Comparison of ENCODE assay signal across 7 cellular contexts in genomic region chr2:11405074-11405406, GRCh38.
DNase-seq lines count a peak whose midpoint lies in the region; ATAC-seq and TF ChIP-seq lines count a peak whose summit lies in the region.
"Not testable (repeated sequence)": the region's sequence is repeated elsewhere in the genome, so short reads cannot be mapped to it uniquely, and the experiment has no call there.

No MANE protein-coding gene starts in this region.

- H3K27me3 ChIP-seq in ascending aorta; dorsolateral prefrontal cortex; heart right ventricle; mesenchymal stem cell (ENCODE audit: control insufficient read depth in 1 of 2, insufficient read depth in 1 of 2, low read length in 2 of 2); sigmoid colon; spleen (replicated peaks in 1 of 7); tibial artery: not testable (repeated sequence)

- not testable (repeated sequence) for H2BK5ac ChIP-seq in mesenchymal stem cell (ENCODE audit: low read depth, low read length, poor library complexity, severe bottlenecking)

- H3K9ac ChIP-seq in mesenchymal stem cell (ENCODE audit: low read length), result not testable (repeated sequence)

- not testable (repeated sequence) for H3K4ac ChIP-seq in mesenchymal stem cell (ENCODE audit: low read depth in 1 of 2, low read length in 2 of 2)

- not testable (repeated sequence) for TF ChIP-seq EP300 in sigmoid colon (IDR thresholded peaks at IDR 0.05)

- H3K18ac ChIP-seq in mesenchymal stem cell (ENCODE audit: low read depth in 1 of 2, low read length in 2 of 2), result not testable (repeated sequence)

- not testable (repeated sequence) for H3K4me2 ChIP-seq in mesenchymal stem cell (ENCODE audit: low read length, poor library complexity, severe bottlenecking)

- not testable (repeated sequence) for TF ChIP-seq POLR2A in sigmoid colon (IDR thresholded peaks at IDR 0.05); spleen (IDR thresholded peaks at IDR 0.05)

- H3K79me1 ChIP-seq in mesenchymal stem cell (replicated peaks; ENCODE audit: low read length, poor library complexity, severe bottlenecking), result not testable (repeated sequence)

- not testable (repeated sequence) for H2AK5ac ChIP-seq in mesenchymal stem cell (ENCODE audit: low read length, severe bottlenecking)

- H3K14ac ChIP-seq in mesenchymal stem cell (ENCODE audit: low read length in 2 of 2), result not testable (repeated sequence)

- H3K4me3 ChIP-seq in ascending aorta; dorsolateral prefrontal cortex; heart right ventricle; mesenchymal stem cell (ENCODE audit: insufficient read depth in 1 of 2, low read depth in 1 of 2, low read length in 2 of 2); sigmoid colon; spleen; tibial artery: not testable (repeated sequence)

- not testable (repeated sequence) for H4K91ac ChIP-seq in mesenchymal stem cell (ENCODE audit: low read length)

- not testable (repeated sequence) for H3K9me3 ChIP-seq in ascending aorta; heart right ventricle; mesenchymal stem cell (ENCODE audit: control insufficient read depth, low read length); sigmoid colon; spleen; tibial artery

- H3K4me1 ChIP-seq in ascending aorta (peaks cover 9 to 27% of the 10 kb centered on the region in 2 donors), heart right ventricle (peaks cover 0 to 49% (median 25%) of the 10 kb centered on the region in 9 donors), sigmoid colon (peaks cover 0 to 16% (median 5%) of the 10 kb centered on the region in 4 donors), spleen (peaks cover 0 to 29% (median 11%) of the 10 kb centered on the region in 6 donors), tibial artery (peaks cover 0 to 67% (median 33%) of the 10 kb centered on the region in 4 donors)
- not testable (repeated sequence) for H3K4me1 ChIP-seq in mesenchymal stem cell (ENCODE audit: control insufficient read depth, insufficient read depth, low read depth, low read length)

- H4K8ac ChIP-seq in mesenchymal stem cell (ENCODE audit: low read length), result not testable (repeated sequence)

- H2BK120ac ChIP-seq in mesenchymal stem cell (ENCODE audit: low read depth, low read length), result not testable (repeated sequence)

- peak overlapping the region; percentile 88 to 91 for H3K27ac ChIP-seq in ascending aorta
- peak overlapping the region in 34 of 59 donors; percentile 22 to 90 (median 72) for H3K27ac ChIP-seq in dorsolateral prefrontal cortex
- peak overlapping the region in 9 of 10 donors; percentile 8 to 89 (median 81) for H3K27ac ChIP-seq in heart right ventricle
- H3K27ac ChIP-seq in mesenchymal stem cell (ENCODE audit: low read length, poor library complexity, severe bottlenecking), result not testable (repeated sequence)
- H3K27ac ChIP-seq in sigmoid colon, result peak overlapping the region in 3 of 4 donors; percentile 50 to 75 (median 65)
- H3K27ac ChIP-seq in spleen, result peak overlapping the region in 7 of 8 donors; percentile 67 to 88 (median 77)
- H3K27ac ChIP-seq in tibial artery, result peak overlapping the region; percentile 77 to 86

- H3K23ac ChIP-seq in mesenchymal stem cell (ENCODE audit: low read length in 2 of 2), result not testable (repeated sequence)

- not testable (repeated sequence) for H2BK12ac ChIP-seq in mesenchymal stem cell (ENCODE audit: low read length in 2 of 2)

- H2AFZ ChIP-seq in mesenchymal stem cell (ENCODE audit: low read depth, low read length), result not testable (repeated sequence)

- intact Hi-C loops in ascending aorta (cut with DNase I) (loop anchor here (5.0 kb wide), 2 partner anchors 593 to 958 kb away; partner anchors contain the start of genes ODC1 and PDIA6), heart right ventricle (cut with DNase I) (loop anchor here in 4 of 10 donors (5.0 kb wide), 2 partner anchors 63 to 273 kb away; partner anchors contain the start of gene ROCK2 (in 3 of the 4)), tibial artery (cut with DNase I; ENCODE audit: low total_unique reads) (loop anchor here (2.0 kb wide), 1 partner anchor 60 kb away; the partner anchor contains the start of gene ROCK2)
- intact Hi-C loops in dorsolateral prefrontal cortex (cut with DNase I); sigmoid colon (cut with DNase I); spleen (cut with DNase I; ENCODE audit: low total_unique reads): not testable (repeated sequence)

- ATAC-seq in heart right ventricle, result not testable (repeated sequence)

- DNase-seq in ascending aorta (ENCODE audit: low spot score in 2 of 2); dorsolateral prefrontal cortex; heart right ventricle; mesenchymal stem cell; sigmoid colon; spleen; tibial artery: not testable (repeated sequence)

- peak overlapping the region; percentile 31 for H2BK15ac ChIP-seq in mesenchymal stem cell (ENCODE audit: low read depth, poor library complexity, severe bottlenecking)

- not testable (repeated sequence) for H3K36me3 ChIP-seq in ascending aorta; heart right ventricle; mesenchymal stem cell (ENCODE audit: control insufficient read depth in 1 of 2, insufficient read depth in 2 of 2, low read depth in 1 of 2, low read length in 2 of 2); sigmoid colon; spleen; tibial artery

- not testable (repeated sequence) for TF ChIP-seq CTCF in ascending aorta (IDR thresholded peaks at IDR 0.05); dorsolateral prefrontal cortex (IDR thresholded peaks at IDR 0.05 in 54 of 56, conservative IDR thresholded peaks at IDR 0.05 in 2 of 56; ENCODE audit: low read depth in 1 of 56, partially characterized antibody in 56 of 56); heart right ventricle (IDR thresholded peaks at IDR 0.05); sigmoid colon (IDR thresholded peaks at IDR 0.05); spleen (IDR thresholded peaks at IDR 0.05 in 8 of 11, conservative IDR thresholded peaks at IDR 0.05 in 3 of 11); tibial artery (IDR thresholded peaks at IDR 0.05)

- WGBS in heart right ventricle, 2 donors, result 81 to 86% methylated on average over 8 of the region's 8 CpGs
- 96% methylated on average over 8 of the region's 8 CpGs for WGBS in mesenchymal stem cell
- WGBS in sigmoid colon, 2 donors, result 79 to 88% methylated on average over 8 of the region's 8 CpGs
- WGBS in spleen, 5 donors, result 79 to 88% (median 86%) methylated on average over 8 of the region's 8 CpGs
